8 cellular contexts compared by ENCODE assay signal in the genomic region with DNA sequence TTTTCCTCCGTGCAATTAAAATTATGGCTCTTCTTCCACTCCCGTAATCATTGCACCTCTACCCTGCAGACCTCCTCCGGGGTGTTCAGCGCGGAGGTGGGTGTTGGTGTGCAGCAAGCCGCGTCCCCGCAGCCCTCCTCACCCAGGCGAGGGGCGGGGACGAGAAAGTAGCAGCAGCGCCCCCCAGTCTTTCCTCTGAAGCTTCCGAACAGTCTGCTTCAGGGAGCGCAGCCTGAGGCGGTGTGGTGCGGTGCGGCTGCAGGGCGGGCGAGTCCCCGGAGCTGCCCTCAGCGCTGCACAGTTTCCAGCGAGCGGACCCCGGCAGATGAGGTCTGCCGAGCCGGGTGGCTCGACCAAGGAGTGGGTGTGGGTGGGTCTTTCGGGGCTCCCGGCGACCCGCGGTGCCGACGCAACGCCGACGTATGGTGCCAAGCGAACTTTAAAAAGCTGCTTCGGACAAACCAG. TPM values are rescaled to one million over a fixed set of nuclear protein-coding genes. Genes with fewer than 3 reads are reported as not detected.
A peak's percentile ranks its signal among the peaks of the same experiment; 100 is the strongest.
DNase-seq lines count a peak whose midpoint lies in the region; ATAC-seq and TF ChIP-seq lines count a peak whose summit lies in the region.

A gene with protein sequence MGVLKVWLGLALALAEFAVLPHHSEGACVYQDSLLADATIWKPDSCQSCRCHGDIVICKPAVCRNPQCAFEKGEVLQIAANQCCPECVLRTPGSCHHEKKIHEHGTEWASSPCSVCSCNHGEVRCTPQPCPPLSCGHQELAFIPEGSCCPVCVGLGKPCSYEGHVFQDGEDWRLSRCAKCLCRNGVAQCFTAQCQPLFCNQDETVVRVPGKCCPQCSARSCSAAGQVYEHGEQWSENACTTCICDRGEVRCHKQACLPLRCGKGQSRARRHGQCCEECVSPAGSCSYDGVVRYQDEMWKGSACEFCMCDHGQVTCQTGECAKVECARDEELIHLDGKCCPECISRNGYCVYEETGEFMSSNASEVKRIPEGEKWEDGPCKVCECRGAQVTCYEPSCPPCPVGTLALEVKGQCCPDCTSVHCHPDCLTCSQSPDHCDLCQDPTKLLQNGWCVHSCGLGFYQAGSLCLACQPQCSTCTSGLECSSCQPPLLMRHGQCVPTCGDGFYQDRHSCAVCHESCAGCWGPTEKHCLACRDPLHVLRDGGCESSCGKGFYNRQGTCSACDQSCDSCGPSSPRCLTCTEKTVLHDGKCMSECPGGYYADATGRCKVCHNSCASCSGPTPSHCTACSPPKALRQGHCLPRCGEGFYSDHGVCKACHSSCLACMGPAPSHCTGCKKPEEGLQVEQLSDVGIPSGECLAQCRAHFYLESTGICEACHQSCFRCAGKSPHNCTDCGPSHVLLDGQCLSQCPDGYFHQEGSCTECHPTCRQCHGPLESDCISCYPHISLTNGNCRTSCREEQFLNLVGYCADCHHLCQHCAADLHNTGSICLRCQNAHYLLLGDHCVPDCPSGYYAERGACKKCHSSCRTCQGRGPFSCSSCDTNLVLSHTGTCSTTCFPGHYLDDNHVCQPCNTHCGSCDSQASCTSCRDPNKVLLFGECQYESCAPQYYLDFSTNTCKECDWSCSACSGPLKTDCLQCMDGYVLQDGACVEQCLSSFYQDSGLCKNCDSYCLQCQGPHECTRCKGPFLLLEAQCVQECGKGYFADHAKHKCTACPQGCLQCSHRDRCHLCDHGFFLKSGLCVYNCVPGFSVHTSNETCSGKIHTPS (N-terminal part only) (plus strand): TSS at position 189 of the 465 bp plus-strand sequence. CDS start 687 bp downstream, outside the sequence.

- no peaks in the 10 kb centered on the region for H3F3A ChIP-seq in MM.1S (ENCODE audit: insufficient read depth, low read length)

- H2AFZ ChIP-seq in MM.1S (ENCODE audit: low read length), result peak within 1 kb of the TSS; percentile 59

- H3K4me1 ChIP-seq in MM.1S (ENCODE audit: low read length), result no peaks in the 10 kb centered on the region

- H3K27me3 ChIP-seq in MM.1S (replicated peaks; ENCODE audit: insufficient read depth, low read length), result 0 out of 2 replicates have a peak, but pooled peaks cover 4% of the 10 kb centered on the region

- H3K4me3 ChIP-seq in MM.1S (ENCODE audit: low read length) (peak within 1 kb of the TSS; percentile 77), fibroblast of the aortic adventitia (ENCODE audit: low read depth, low read length) (peak within 1 kb of the TSS; percentile 67)

- peak within 1 kb of the TSS; percentile 20; the same call in 1 of the 2 replicates for H3K9ac ChIP-seq in MM.1S (ENCODE audit: low read length)

- no peak for TF ChIP-seq CTCF in Calu3 (IDR thresholded peaks at IDR 0.05; ENCODE audit: unreplicated experiment)
- TF ChIP-seq CTCF in MM.1S (IDR thresholded peaks at IDR 0.05; ENCODE audit: low read length), result no peak
- TF ChIP-seq CTCF in fibroblast of the aortic adventitia (IDR thresholded peaks at IDR 0.05; ENCODE audit: insufficient read depth, low read length), result no peak
- TF ChIP-seq CTCF in nephron progenitor cell (IDR thresholded peaks at IDR 0.05), result no peak

- no peaks in the 10 kb centered on the region for H3K9me3 ChIP-seq in MM.1S (replicated peaks; ENCODE audit: insufficient read depth, low read length)

- H3K4me1 Mint-ChIP-seq in Calu3 (ENCODE audit: low read depth, unreplicated experiment), result no peaks in the 10 kb centered on the region
- peaks cover 19% of the 10 kb centered on the region for H3K4me1 Mint-ChIP-seq in activated CD4-positive, alpha-beta memory T cell treated with anti-CD3 and anti-CD28 coated beads for 36 hours (ENCODE audit: low read depth)
- peaks cover 41% of the 10 kb centered on the region for H3K4me1 Mint-ChIP-seq in nephron progenitor cell

- H3K27ac ChIP-seq in MM.1S (ENCODE audit: low read length), result no peak within 1 kb of the TSS

- H3K79me2 ChIP-seq in MM.1S (ENCODE audit: low read length), result no peaks in the 10 kb centered on the region

- H3K9me3 Mint-ChIP-seq in Calu3 (ENCODE audit: low read depth, unreplicated experiment), result no peaks in the 10 kb centered on the region
- H3K9me3 Mint-ChIP-seq in activated CD4-positive, alpha-beta memory T cell treated with anti-CD3 and anti-CD28 coated beads for 36 hours, result no peaks in the 10 kb centered on the region
- no peaks in the 10 kb centered on the region for H3K9me3 Mint-ChIP-seq in nephron progenitor cell

- H3K27ac Mint-ChIP-seq in Calu3 (ENCODE audit: unreplicated experiment) (peak within 1 kb of the TSS; percentile 74), nephron progenitor cell (peak within 1 kb of the TSS; percentile 91)
- no peak within 1 kb of the TSS for H3K27ac Mint-ChIP-seq in activated CD4-positive, alpha-beta memory T cell treated with anti-CD3 and anti-CD28 coated beads for 36 hours

- CTCF ChIA-PET in Calu3 (lab: Charles Lee), result interaction anchor here (0.9 kb wide), 1 partner anchor 63 kb away, joined by 3 read pairs; no protein-coding TSS in a partner anchor
- CTCF ChIA-PET in activated CD4-positive, alpha-beta memory T cell treated with anti-CD3 and anti-CD28 coated beads for 36 hours (lab: Charles Lee), result no interaction called here

- peak; percentile 24 for ATAC-seq in GM21390 (IDR thresholded peaks at IDR 0.05; ENCODE audit: unreplicated experiment)
- no peak for ATAC-seq in HG03469 (IDR thresholded peaks at IDR 0.05; ENCODE audit: unreplicated experiment)

- POLR2A ChIA-PET in activated CD4-positive, alpha-beta memory T cell treated with anti-CD3 and anti-CD28 coated beads for 36 hours (lab: Charles Lee), result no interaction called here

- BruUV-seq in Calu3 (replicated peaks; lab: Mats Ljungman, UMichigan), result no TSS peak

- H3K27me3 Mint-ChIP-seq in Calu3 (ENCODE audit: unreplicated experiment), result no peaks in the 10 kb centered on the region
- peaks cover 50% of the 10 kb centered on the region for H3K27me3 Mint-ChIP-seq in activated CD4-positive, alpha-beta memory T cell treated with anti-CD3 and anti-CD28 coated beads for 36 hours
- no peaks in the 10 kb centered on the region for H3K27me3 Mint-ChIP-seq in nephron progenitor cell (ENCODE audit: low read depth, poor library complexity)

- peak within 1 kb of the TSS; percentile 97 for H3K4me2 ChIP-seq in MM.1S (ENCODE audit: low read depth, low read length)

- intact Hi-C loops in Calu3 (cut with micrococcal nuclease; ENCODE audit: unreplicated experiment), result loop anchor here (5.0 to 10.0 kb wide), 4 partner anchors 120 to 475 kb away; no protein-coding TSS in a partner anchor
- intact Hi-C loops in activated CD4-positive, alpha-beta memory T cell treated with anti-CD3 and anti-CD28 coated beads for 36 hours (cut with micrococcal nuclease), result loop anchor here (5.0 to 10.0 kb wide), 3 partner anchors 100 to 720 kb away; a partner anchor contains a TSS

- no peaks in the 10 kb centered on the region for H4K20me1 ChIP-seq in MM.1S (ENCODE audit: insufficient read depth, low read length)

- no peaks in the 10 kb centered on the region for H3K9me2 ChIP-seq in MM.1S (replicated peaks; ENCODE audit: insufficient read depth, low read length)

- H3K4me3 Mint-ChIP-seq in Calu3 (ENCODE audit: low read depth, unreplicated experiment), result peak within 1 kb of the TSS; percentile 88
- H3K4me3 Mint-ChIP-seq in activated CD4-positive, alpha-beta memory T cell treated with anti-CD3 and anti-CD28 coated beads for 36 hours, result peak within 1 kb of the TSS; percentile 53
- H3K4me3 Mint-ChIP-seq in nephron progenitor cell, result peak within 1 kb of the TSS; percentile 98

- DNase-seq in Calu3 (peak; percentile 41), MM.1S (no peak), fibroblast of the aortic adventitia (ENCODE audit: low read depth) (no peak), nephron progenitor cell (peak; percentile 78), SIG-M5 treated with dmso at 0.1 percent for 504 hours (lab: John Stamatoyannopoulos, UW; ENCODE audit: unreplicated experiment) (no peak)
- DNase-seq in activated CD4-positive, alpha-beta memory T cell treated with anti-CD3 and anti-CD28 coated beads for 36 hours, result peak; percentile 20

- H3K36me3 Mint-ChIP-seq in Calu3 (ENCODE audit: insufficient read depth, unreplicated experiment) (peaks cover 35% of the 10 kb centered on the region), nephron progenitor cell (ENCODE audit: low read depth) (no peaks in the 10 kb centered on the region)
- peaks cover 2% of the 10 kb centered on the region for H3K36me3 Mint-ChIP-seq in activated CD4-positive, alpha-beta memory T cell treated with anti-CD3 and anti-CD28 coated beads for 36 hours

- H3K36me3 ChIP-seq in MM.1S (replicated peaks; ENCODE audit: insufficient read depth, low read length), result no peaks in the 10 kb centered on the region

RNA-seq across cellular contexts. Expression of the gene that starts here (rescaled TPM):
- total RNA-seq in Calu3 (2022), result 24.1 and 29.4 TPM in 2 replicates
- not detected for total RNA-seq in activated CD4-positive, alpha-beta memory T cell treated with anti-CD3 and anti-CD28 coated beads for 36 hours
- 1.9 and 16.8 TPM in 2 replicates for total RNA-seq in fibroblast of the aortic adventitia (ENCODE audit: low replicate concordance)

Comparison
In these comparisons a context has a peak if more than half of its experiments do, and no peak if none do; other contexts are left out.
1. Peak in DNase-seq in activated CD4-positive, alpha-beta memory T cell treated with anti-CD3 and anti-CD28 coated beads for 36 hours; RNA of the gene not detected or under 1 TPM.
2. DNase-seq: peak in Calu3 (single experiment) and nephron progenitor cell (single experiment); none in MM.1S (single experiment), fibroblast of the aortic adventitia (single experiment) and SIG-M5 treated with dmso at 0.1 percent for 504 hours (single experiment).
3. Peak in every context shown above with its lines, with median percentiles within 50 percentile points of each other: H3K4me3 Mint-ChIP-seq.